Comparison of ENCODE assay signal across 14 cellular contexts in genomic region chr2:27351802-27352598, GRCh38. TPM values are rescaled to one million over a fixed set of nuclear protein-coding genes. Genes with fewer than 3 reads are reported as not detected.
DNase-seq lines count a peak whose midpoint lies in the region; ATAC-seq, FAIRE-seq and TF ChIP-seq lines count a peak whose summit lies in the region.
"Had no signal": no experiment of that assay in that cellular context is flagged by ENCODE, and none has a peak within 500 bp of the region (broad histone marks: within the 10 kb centered on the region; RNA-seq: fewer than 3 reads in every experiment).

No MANE protein-coding gene starts in this region.

- H3K27me3 ChIP-seq in Panc1 (ENCODE audit: control insufficient read depth, insufficient read depth, low read length) (no peaks in the 10 kb centered on the region), K562 (ENCODE audit: control insufficient read depth in 2 of 2, insufficient read depth in 2 of 2, low read length in 2 of 2) (no peaks in the 10 kb centered on the region), thyroid gland (no peaks in the 10 kb centered on the region)
- H3K27me3 ChIP-seq: colonic mucosa had no signal

- in situ Hi-C loops in Panc1 (cut with HindIII; ENCODE audit: low pct_unique_long_range_greater_than_20kb, low sequenced_read_pairs) = no loop called here
- in situ Hi-C loops in K562 (cut with MboI) = no loop called here

- peaks cover 25% of the 10 kb centered on the region for H3K36me3 Mint-ChIP-seq in activated naive CD4-positive, alpha-beta T cell treated with anti-CD3 and anti-CD28 coated beads, Interleukin-2, amount 10 ng/mL, durations not matched to agents 7 days and 5 days
- peaks cover 25% of the 10 kb centered on the region for H3K36me3 Mint-ChIP-seq in stimulated activated naive CD8-positive, alpha-beta T cell treated with anti-CD3 and anti-CD28 coated beads, Interleukin-15, Interleukin-2, amounts not matched to agents 100 ng/mL and 50 ng/mL, for 24 hours (ENCODE audit: low read depth)

- H3K9me3 Mint-ChIP-seq in activated naive CD4-positive, alpha-beta T cell treated with anti-CD3 and anti-CD28 coated beads, Interleukin-2, amount 10 ng/mL, durations not matched to agents 7 days and 5 days = no peaks in the 10 kb centered on the region
- H3K9me3 Mint-ChIP-seq in stimulated activated naive CD8-positive, alpha-beta T cell treated with anti-CD3 and anti-CD28 coated beads, Interleukin-15, Interleukin-2, amounts not matched to agents 100 ng/mL and 50 ng/mL, for 24 hours = no peaks in the 10 kb centered on the region

- TF ChIP-seq CTCF in Panc1 (IDR thresholded peaks at IDR 0.05) (no peak), K562 (IDR thresholded peaks at IDR 0.05 in 2 of 3, conservative IDR thresholded peaks at IDR 0.05 in 1 of 3; ENCODE audit: insufficient read depth in 2 of 3, low read depth in 1 of 3, low read length in 3 of 3) (no peak), thyroid gland (IDR thresholded peaks at IDR 0.05) (no peak), D721Med (IDR thresholded peaks at IDR 0.05; ENCODE audit: insufficient read depth, missing control alignments) (no peak)

- H3K4me3 ChIP-seq in Panc1 (ENCODE audit: low read depth in 2 of 2, low read length in 2 of 2) = no peak overlapping the region
- H3K4me3 ChIP-seq in K562 = no peak overlapping the region
- H3K4me3 ChIP-seq in thyroid gland (replicated peaks in 1 of 3) = no peak overlapping the region
- H3K4me3 ChIP-seq: colonic mucosa had no signal

- CTCF ChIA-PET in activated naive CD4-positive, alpha-beta T cell treated with anti-CD3 and anti-CD28 coated beads, Interleukin-2, amount 10 ng/mL, durations not matched to agents 7 days and 5 days (lab: Charles Lee) = interaction anchor here (1.2 to 1.6 kb wide), 3 partner anchors 32 to 330 kb away, joined by 3 to 5 read pairs (median 4); no protein-coding TSS in a partner anchor
- CTCF ChIA-PET in Panc1 (lab: Charles Lee) = interaction anchor here (0.5 to 0.6 kb wide), 2 partner anchors 8 to 49 kb away, joined by 4 to 5 read pairs; no protein-coding TSS in a partner anchor
- CTCF ChIA-PET in K562 (lab: Yijun Ruan, JAX; ENCODE audit: low intra/inter-chr PET ratio) = interaction anchor here (0.8 kb wide), 1 partner anchor 31 kb away, joined by 4 read pairs; no protein-coding TSS in a partner anchor

- FAIRE-seq in K562 (lab: Jason Lieb, UNC) (no peak), D721Med (lab: Jason Lieb, UNC) (no peak)
- FAIRE-seq: astrocyte had no signal

- 65% methylated on average over 6 of the region's 6 CpGs for WGBS in K562 (ENCODE audit: insufficient coverage, low coverage, missing lambda C conversion rate)
- 89 to 90% methylated on average over 6 of the region's 6 CpGs for WGBS in thyroid gland, 2 donors

- intact Hi-C loops in Panc1 (cut with micrococcal nuclease; ENCODE audit: unreplicated experiment) = no loop called here
- intact Hi-C loops in K562 (cut with micrococcal nuclease) = no loop called here
- intact Hi-C loops in thyroid gland (cut with DNase I) = no loop called here

- H3K27ac ChIP-seq in Panc1 (ENCODE audit: low read length) (no peak overlapping the region), K562 (ENCODE audit: extremely low read depth, low read depth, low read length) (no peak overlapping the region), thyroid gland (no peak overlapping the region)
- H3K27ac ChIP-seq: colonic mucosa had no signal

- peaks cover 5% of the 10 kb centered on the region for H3K27me3 Mint-ChIP-seq in activated naive CD4-positive, alpha-beta T cell treated with anti-CD3 and anti-CD28 coated beads, Interleukin-2, amount 10 ng/mL, durations not matched to agents 7 days and 5 days
- H3K27me3 Mint-ChIP-seq in stimulated activated naive CD8-positive, alpha-beta T cell treated with anti-CD3 and anti-CD28 coated beads, Interleukin-15, Interleukin-2, amounts not matched to agents 100 ng/mL and 50 ng/mL, for 24 hours = no peaks in the 10 kb centered on the region

- H3K4me1 Mint-ChIP-seq in activated naive CD4-positive, alpha-beta T cell treated with anti-CD3 and anti-CD28 coated beads, Interleukin-2, amount 10 ng/mL, durations not matched to agents 7 days and 5 days = peaks cover 45% of the 10 kb centered on the region
- H3K4me1 Mint-ChIP-seq in stimulated activated naive CD8-positive, alpha-beta T cell treated with anti-CD3 and anti-CD28 coated beads, Interleukin-15, Interleukin-2, amounts not matched to agents 100 ng/mL and 50 ng/mL, for 24 hours (ENCODE audit: low read depth) = peaks cover 45% of the 10 kb centered on the region

- TF ChIP-seq POLR2A in K562 (conservative IDR thresholded peaks at IDR 0.05) = no peak
- no peak for TF ChIP-seq POLR2A in thyroid gland (IDR thresholded peaks at IDR 0.05)

- no peak for ATAC-seq in Panc1
- no peak for ATAC-seq in K562

- no peak for TF ChIP-seq EP300 in K562 (IDR thresholded peaks at IDR 0.05; ENCODE audit: low read length)

- H3K9ac ChIP-seq in K562 (ENCODE audit: insufficient read depth in 1 of 2, low read depth in 2 of 2, low read length in 2 of 2) = no peak overlapping the region

- no peak for TF ChIP-seq RAD21 in K562 (CRISPR knock-in tag; conservative IDR thresholded peaks at IDR 0.05 in 1 of 2, IDR thresholded peaks at IDR 0.05 in 1 of 2)

- no peaks in the 10 kb centered on the region for H3K9me3 ChIP-seq in Panc1 (ENCODE audit: control insufficient read depth, insufficient read depth, low read depth, low read length)
- no peaks in the 10 kb centered on the region for H3K9me3 ChIP-seq in K562 (replicated peaks; ENCODE audit: control insufficient read depth, insufficient read depth, low read depth, low read length)
- no peaks in the 10 kb centered on the region for H3K9me3 ChIP-seq in thyroid gland
- H3K9me3 ChIP-seq: colonic mucosa had no signal

- H4K20me1 ChIP-seq in K562 (replicated peaks; ENCODE audit: control insufficient read depth, insufficient read depth, low read length) = no peaks in the 10 kb centered on the region

- no peak overlapping the region for H3K4me2 ChIP-seq in K562 (ENCODE audit: insufficient read depth, low read length)

- no peak overlapping the region for H2AFZ ChIP-seq in K562 (ENCODE audit: low read depth, low read length)

- H3K27ac Mint-ChIP-seq in activated naive CD4-positive, alpha-beta T cell treated with anti-CD3 and anti-CD28 coated beads, Interleukin-2, amount 10 ng/mL, durations not matched to agents 7 days and 5 days = peak overlapping the region; percentile 1
- peak overlapping the region; percentile 33 for H3K27ac Mint-ChIP-seq in stimulated activated naive CD8-positive, alpha-beta T cell treated with anti-CD3 and anti-CD28 coated beads, Interleukin-15, Interleukin-2, amounts not matched to agents 100 ng/mL and 50 ng/mL, for 24 hours

- H3K4me1 ChIP-seq in Panc1 (ENCODE audit: control insufficient read depth, insufficient read depth, low read length) = peaks cover 19% of the 10 kb centered on the region
- H3K4me1 ChIP-seq in K562 (replicated peaks in 1 of 2; ENCODE audit: control insufficient read depth in 2 of 2, insufficient read depth in 2 of 2, low read length in 2 of 2) = peaks cover 9 to 12% of the 10 kb centered on the region in 2 experiments; a peak in 4 of 5 replicates
- peaks cover 22 to 47% of the 10 kb centered on the region in 2 donors for H3K4me1 ChIP-seq in thyroid gland

- no peak for DNase-seq in activated naive CD4-positive, alpha-beta T cell treated with anti-CD3 and anti-CD28 coated beads, Interleukin-2, amount 10 ng/mL, durations not matched to agents 7 days and 5 days
- no peak for DNase-seq in activated naive CD4-positive, alpha-beta T cell treated with anti-CD3 and anti-CD28 coated beads, Interleukin-2, amount 50 U/mL, for 16 hours
- no peak for DNase-seq in Panc1 (ENCODE audit: low read depth, low spot score)
- no peak for DNase-seq in K562 (ENCODE audit: extremely low read depth in 1 of 4, low spot score in 3 of 4)
- no peak for DNase-seq in thyroid gland
- DNase-seq in D721Med (ENCODE audit: insufficient read length, low spot score) = no peak
- DNase-seq in NCI-H1092 (lab: John Stamatoyannopoulos, UW) = no peak
- DNase-seq: colonic mucosa; foreskin fibroblast; NCI-H1436; NK-92 treated with Interleukin-12 subunit alpha and Interleukin-12 subunit beta, amount 100 ng/mL, for 24 hours; retina had no signal

- POLR2A ChIA-PET in Panc1 (lab: Charles Lee) = no interaction called here
- POLR2A ChIA-PET in K562 (lab: Yijun Ruan, JAX) = interaction anchor here (0.7 to 1.7 kb wide), 3 partner anchors 10 to 17 kb away, joined by 3 to 9 read pairs (median 4); no protein-coding TSS in a partner anchor

- BruUV-seq in Panc1 (replicated peaks; lab: Mats Ljungman, UMichigan) (TSS peak; percentile 13), K562 (replicated peaks; lab: Mats Ljungman, UMichigan) (no TSS peak)

- no peaks in the 10 kb centered on the region for H3K9me1 ChIP-seq in K562 (ENCODE audit: control insufficient read depth, insufficient read depth, low read length)

- H3K4me3 Mint-ChIP-seq in activated naive CD4-positive, alpha-beta T cell treated with anti-CD3 and anti-CD28 coated beads, Interleukin-2, amount 10 ng/mL, durations not matched to agents 7 days and 5 days = no peak overlapping the region
- peak overlapping the region; percentile 22 for H3K4me3 Mint-ChIP-seq in stimulated activated naive CD8-positive, alpha-beta T cell treated with anti-CD3 and anti-CD28 coated beads, Interleukin-15, Interleukin-2, amounts not matched to agents 100 ng/mL and 50 ng/mL, for 24 hours

- H3K36me3 ChIP-seq in Panc1 (ENCODE audit: control insufficient read depth, insufficient read depth, low read length) (no peaks in the 10 kb centered on the region; the same call in 1 of the 2 replicates), K562 (ENCODE audit: control insufficient read depth, insufficient read depth, low read length) (peaks cover 17% of the 10 kb centered on the region; the same call in 2 of the 3 replicates), thyroid gland (no peaks in the 10 kb centered on the region)
- H3K36me3 ChIP-seq: colonic mucosa had no signal

- H3K79me2 ChIP-seq in K562 (ENCODE audit: control insufficient read depth, insufficient read depth, low read length) = peaks cover 93% of the 10 kb centered on the region

RNA-seq across cellular contexts. Expression of gene GTF3C2, which starts 4.6 kb away (rescaled TPM):
- total RNA-seq in Panc1 (2021; ENCODE audit: unreplicated experiment) (77.7 TPM), K562 (2014; rRNA removed) (38.6 and 64.7 TPM in 2 replicates), K562 (2014; rRNA removed; fragmentation: Illumina TruSeq; extraction: Trizol) (49.2 and 51.3 TPM in 2 replicates), K562 (2015; rRNA removed; fragmentation: Illumina TruSeq; extraction: Trizol) (53.0 and 57.9 TPM in 2 replicates), K562 (2021) (70.0 and 85.2 TPM in 2 replicates), thyroid gland (10 to 100 TPM; 44.7 to 86.6 (median 51.8) TPM)
- 47.3 TPM for polyA plus RNA-seq in Panc1 (2012; ENCODE audit: insufficient read length)
- 217 and 308 TPM in 2 replicates for total RNA-seq in K562 (2011; cell fraction: chromatin; rRNA removed; ENCODE audit: low replicate concordance)
- total RNA-seq in K562 (2011; cell fraction: nucleolus; rRNA removed) = 145 and 163 TPM in 2 replicates
- total RNA-seq in K562 (2011; cell fraction: nucleoplasm; rRNA removed) = 162 and 165 TPM in 2 replicates
- polyA plus RNA-seq in K562 (2011; rRNA removed) (96.6 and 116 TPM in 2 replicates), K562 (2014; fragmentation: Illumina TruSeq; extraction: Trizol) (84.4 and 96.8 TPM in 2 replicates), K562 (2014; fragmentation: Nextera tagmentation; extraction: Ambion mirVana) (10 to 100 TPM; 35.5 to 40.2 TPM), K562 (2014; rRNA removed) (62.4 and 65.8 TPM in 2 replicates)
- 91.3 and 92.7 TPM in 2 replicates for polyA plus RNA-seq in K562 (2011; cell fraction: cytosol; rRNA removed)
- polyA plus RNA-seq in K562 (2011; cell fraction: nucleus; rRNA removed) = 240 and 356 TPM in 2 replicates
- polyA plus RNA-seq in K562 (2012) = 61.2 and 64.8 TPM in 2 replicates
- 62.6 and 74.7 TPM in 2 replicates for polyA minus RNA-seq in K562 (2011; rRNA and poly(A)+ RNA removed)
- 33.3 and 43.0 TPM in 2 replicates for polyA minus RNA-seq in K562 (2011; cell fraction: cytosol; rRNA and poly(A)+ RNA removed)
- polyA minus RNA-seq in K562 (2011; cell fraction: nucleus; rRNA and poly(A)+ RNA removed) = 40.9 and 68.3 TPM in 2 replicates

RNA-seq across cellular contexts. Expression of gene EIF2B4, which starts 18.1 kb away (rescaled TPM):
- 57.2 TPM for total RNA-seq in Panc1 (2021; ENCODE audit: unreplicated experiment)
- 63.7 TPM for polyA plus RNA-seq in Panc1 (2012; ENCODE audit: insufficient read length)
- total RNA-seq in K562 (2011; cell fraction: chromatin; rRNA removed; ENCODE audit: low replicate concordance) = 108 and 141 TPM in 2 replicates
- total RNA-seq in K562 (2011; cell fraction: nucleolus; rRNA removed) = 58.2 and 64.9 TPM in 2 replicates
- 81.0 and 82.5 TPM in 2 replicates for total RNA-seq in K562 (2011; cell fraction: nucleoplasm; rRNA removed)
- 63.6 and 66.0 TPM in 2 replicates for total RNA-seq in K562 (2014; rRNA removed)
- 43.3 and 45.4 TPM in 2 replicates for total RNA-seq in K562 (2014; rRNA removed; fragmentation: Illumina TruSeq; extraction: Trizol)
- 45.3 and 46.8 TPM in 2 replicates for total RNA-seq in K562 (2015; rRNA removed; fragmentation: Illumina TruSeq; extraction: Trizol)
- 57.0 and 66.6 TPM in 2 replicates for total RNA-seq in K562 (2021)
- 53.1 and 64.8 TPM in 2 replicates for polyA plus RNA-seq in K562 (2011; rRNA removed)
- 57.9 and 64.5 TPM in 2 replicates for polyA plus RNA-seq in K562 (2011; cell fraction: cytosol; rRNA removed)
- polyA plus RNA-seq in K562 (2011; cell fraction: nucleus; rRNA removed) = 175 and 198 TPM in 2 replicates
- polyA plus RNA-seq in K562 (2012) = 64.3 and 82.9 TPM in 2 replicates
- polyA plus RNA-seq in K562 (2014; fragmentation: Illumina TruSeq; extraction: Trizol) = 68.0 and 80.3 TPM in 2 replicates
- polyA plus RNA-seq in K562 (2014; fragmentation: Nextera tagmentation; extraction: Ambion mirVana) = 10 to 100 TPM; 29.7 to 48.6 TPM
- polyA plus RNA-seq in K562 (2014; rRNA removed) = 58.9 and 60.8 TPM in 2 replicates
- 68.8 and 94.7 TPM in 2 replicates for polyA minus RNA-seq in K562 (2011; rRNA and poly(A)+ RNA removed)
- 19.7 and 35.4 TPM in 2 replicates for polyA minus RNA-seq in K562 (2011; cell fraction: cytosol; rRNA and poly(A)+ RNA removed)
- 24.2 and 39.8 TPM in 2 replicates for polyA minus RNA-seq in K562 (2011; cell fraction: nucleus; rRNA and poly(A)+ RNA removed)
- 10 to 100 TPM; 34.7 to 44.0 (median 38.6) TPM for total RNA-seq in thyroid gland

RNA-seq across cellular contexts. Expression of gene SNX17, which starts 18.4 kb away (rescaled TPM):
- total RNA-seq in Panc1 (2021; ENCODE audit: unreplicated experiment) (116 TPM), K562 (2014; rRNA removed) (61.7 and 80.4 TPM in 2 replicates), K562 (2014; rRNA removed; fragmentation: Illumina TruSeq; extraction: Trizol) (44.1 and 45.3 TPM in 2 replicates), K562 (2015; rRNA removed; fragmentation: Illumina TruSeq; extraction: Trizol) (53.2 and 54.6 TPM in 2 replicates), K562 (2021) (72.5 and 75.7 TPM in 2 replicates), thyroid gland (100 to 1,000 TPM; 109 to 148 (median 130) TPM)
- polyA plus RNA-seq in Panc1 (2012; ENCODE audit: insufficient read length) = 154 TPM
- 127 and 249 TPM in 2 replicates for total RNA-seq in K562 (2011; cell fraction: chromatin; rRNA removed; ENCODE audit: low replicate concordance)
- total RNA-seq in K562 (2011; cell fraction: nucleolus; rRNA removed) = 127 and 149 TPM in 2 replicates
- total RNA-seq in K562 (2011; cell fraction: nucleoplasm; rRNA removed) = 132 and 134 TPM in 2 replicates
- polyA plus RNA-seq in K562 (2011; rRNA removed) (45.8 and 57.3 TPM in 2 replicates), K562 (2014; fragmentation: Illumina TruSeq; extraction: Trizol) (44.2 and 57.6 TPM in 2 replicates), K562 (2014; fragmentation: Nextera tagmentation; extraction: Ambion mirVana) (1 to 10 TPM; 3.0 to 7.5 TPM), K562 (2014; rRNA removed) (58.7 and 60.2 TPM in 2 replicates)
- polyA plus RNA-seq in K562 (2011; cell fraction: cytosol; rRNA removed) = 65.9 and 86.7 TPM in 2 replicates
- polyA plus RNA-seq in K562 (2011; cell fraction: nucleus; rRNA removed) = 129 and 142 TPM in 2 replicates
- polyA plus RNA-seq in K562 (2012) = 64.3 and 80.0 TPM in 2 replicates
- polyA minus RNA-seq in K562 (2011; rRNA and poly(A)+ RNA removed) = 62.0 and 62.2 TPM in 2 replicates
- polyA minus RNA-seq in K562 (2011; cell fraction: cytosol; rRNA and poly(A)+ RNA removed) = 33.1 and 37.9 TPM in 2 replicates
- polyA minus RNA-seq in K562 (2011; cell fraction: nucleus; rRNA and poly(A)+ RNA removed) = 67.2 and 89.5 TPM in 2 replicates

RNA-seq across cellular contexts. Expression of gene ZNF513, which starts 28.5 kb away (rescaled TPM):
- 25.3 TPM for total RNA-seq in Panc1 (2021; ENCODE audit: unreplicated experiment)
- polyA plus RNA-seq in Panc1 (2012; ENCODE audit: insufficient read length) = 35.5 TPM
- total RNA-seq in K562 (2011; cell fraction: chromatin; rRNA removed; ENCODE audit: low replicate concordance) = 4.9 and 15.7 TPM in 2 replicates
- 17.0 and 17.3 TPM in 2 replicates for total RNA-seq in K562 (2011; cell fraction: nucleolus; rRNA removed)
- 7.1 and 8.9 TPM in 2 replicates for total RNA-seq in K562 (2011; cell fraction: nucleoplasm; rRNA removed)
- 6.7 and 8.0 TPM in 2 replicates for total RNA-seq in K562 (2014; rRNA removed)
- 1.9 and 2.5 TPM in 2 replicates for total RNA-seq in K562 (2014; rRNA removed; fragmentation: Illumina TruSeq; extraction: Trizol)
- total RNA-seq in K562 (2015; rRNA removed; fragmentation: Illumina TruSeq; extraction: Trizol) = 7.1 TPM in 2 replicates
- 8.5 and 9.9 TPM in 2 replicates for total RNA-seq in K562 (2021)
- polyA plus RNA-seq in K562 (2011; rRNA removed) = 4.4 and 6.6 TPM in 2 replicates
- polyA plus RNA-seq in K562 (2011; cell fraction: cytosol; rRNA removed) = 10.0 and 15.4 TPM in 2 replicates
- polyA plus RNA-seq in K562 (2011; cell fraction: nucleus; rRNA removed) = 19.1 and 33.8 TPM in 2 replicates
- 7.6 and 12.8 TPM in 2 replicates for polyA plus RNA-seq in K562 (2012)
- polyA plus RNA-seq in K562 (2014; fragmentation: Illumina TruSeq; extraction: Trizol) = 4.1 and 7.4 TPM in 2 replicates
- polyA plus RNA-seq in K562 (2014; fragmentation: Nextera tagmentation; extraction: Ambion mirVana) = under 1 TPM; 0.04 to 0.15 TPM
- 9.7 and 13.6 TPM in 2 replicates for polyA plus RNA-seq in K562 (2014; rRNA removed)
- 1.9 and 2.3 TPM in 2 replicates for polyA minus RNA-seq in K562 (2011; rRNA and poly(A)+ RNA removed)
- polyA minus RNA-seq in K562 (2011; cell fraction: cytosol; rRNA and poly(A)+ RNA removed) = 2.7 and 4.6 TPM in 2 replicates
- polyA minus RNA-seq in K562 (2011; cell fraction: nucleus; rRNA and poly(A)+ RNA removed) = 9.6 and 10.2 TPM in 2 replicates
- 10 to 100 TPM in 1 of 4 donors, 1 to 10 TPM in 3; 9.1 to 14.8 (median 9.2) TPM for total RNA-seq in thyroid gland

RNA-seq across cellular contexts. Expression of gene MPV17, which starts 29.1 kb away (rescaled TPM):
- 89.5 TPM for total RNA-seq in Panc1 (2021; ENCODE audit: unreplicated experiment)
- polyA plus RNA-seq in Panc1 (2012; ENCODE audit: insufficient read length) = 84.3 TPM
- total RNA-seq in K562 (2011; cell fraction: chromatin; rRNA removed; ENCODE audit: low replicate concordance) = 288 and 498 TPM in 2 replicates
- 229 and 251 TPM in 2 replicates for total RNA-seq in K562 (2011; cell fraction: nucleolus; rRNA removed)
- total RNA-seq in K562 (2011; cell fraction: nucleoplasm; rRNA removed) = 296 and 427 TPM in 2 replicates
- 54.7 and 74.5 TPM in 2 replicates for total RNA-seq in K562 (2014; rRNA removed)
- 60.4 and 69.2 TPM in 2 replicates for total RNA-seq in K562 (2014; rRNA removed; fragmentation: Illumina TruSeq; extraction: Trizol)
- total RNA-seq in K562 (2015; rRNA removed; fragmentation: Illumina TruSeq; extraction: Trizol) = 70.2 and 70.9 TPM in 2 replicates
- total RNA-seq in K562 (2021) = 66.8 and 71.2 TPM in 2 replicates
- polyA plus RNA-seq in K562 (2011; rRNA removed) = 140 and 144 TPM in 2 replicates
- polyA plus RNA-seq in K562 (2011; cell fraction: cytosol; rRNA removed) = 190 and 249 TPM in 2 replicates
- 280 and 330 TPM in 2 replicates for polyA plus RNA-seq in K562 (2011; cell fraction: nucleus; rRNA removed)
- polyA plus RNA-seq in K562 (2012) = 99.4 and 107 TPM in 2 replicates
- 107 and 134 TPM in 2 replicates for polyA plus RNA-seq in K562 (2014; fragmentation: Illumina TruSeq; extraction: Trizol)
- polyA plus RNA-seq in K562 (2014; fragmentation: Nextera tagmentation; extraction: Ambion mirVana) = 10 to 100 TPM; 69.8 to 81.8 TPM
- polyA plus RNA-seq in K562 (2014; rRNA removed) = 65.3 and 67.2 TPM in 2 replicates
- polyA minus RNA-seq in K562 (2011; rRNA and poly(A)+ RNA removed) = 141 and 162 TPM in 2 replicates
- polyA minus RNA-seq in K562 (2011; cell fraction: cytosol; rRNA and poly(A)+ RNA removed) = 56.1 and 78.0 TPM in 2 replicates
- polyA minus RNA-seq in K562 (2011; cell fraction: nucleus; rRNA and poly(A)+ RNA removed) = 58.2 and 79.0 TPM in 2 replicates
- total RNA-seq in thyroid gland = 100 to 1,000 TPM in 3 of 4 donors, 10 to 100 TPM in 1; 92.9 to 151 (median 116) TPM
